Comparison of ENCODE assay signal across 13 cellular contexts in genomic region chr20:10573951-10574339, GRCh38.
DNase-seq lines count a peak whose midpoint lies in the region; ATAC-seq and TF ChIP-seq lines count a peak whose summit lies in the region.
"Had no signal": no experiment of that assay in that cellular context is flagged by ENCODE, and none has a peak within 500 bp of the region (broad histone marks: within the 10 kb centered on the region; RNA-seq: fewer than 3 reads in every experiment).

No MANE protein-coding gene starts in this region.

- H3K27ac Mint-ChIP-seq in MCF 10A (ENCODE audit: low read depth, unreplicated experiment): no peak overlapping the region
- H3K27ac Mint-ChIP-seq in T-helper 2 cell treated with Interferon-gamma antibody and Interleukin-4, amounts not matched to agents 5 μg/mL and 100 μg/mL, for 36 hours: no peak overlapping the region
- H3K27ac Mint-ChIP-seq: CD4-positive, alpha-beta T cell; H9 had no signal

- peaks cover 40% of the 10 kb centered on the region for H3K4me1 ChIP-seq in PC-3 (ENCODE audit: insufficient read depth, low read length)
- H3K4me1 ChIP-seq in esophagus squamous epithelium: peaks cover 0 to 42% (median 19%) of the 10 kb centered on the region in 3 donors
- H3K4me1 ChIP-seq in skeletal muscle satellite cell (ENCODE audit: control insufficient read depth, insufficient read depth, low read length): peaks cover 23% of the 10 kb centered on the region

- H3K9ac ChIP-seq in PC-3 (ENCODE audit: low read length): peak overlapping the region; percentile 48
- H3K9ac ChIP-seq in skeletal muscle satellite cell (ENCODE audit: low read depth, low read length): peak overlapping the region; percentile 33

- no peaks in the 10 kb centered on the region for H3K27me3 ChIP-seq in PC-3 (ENCODE audit: low read length)
- H3K27me3 ChIP-seq in esophagus squamous epithelium: no peaks in the 10 kb centered on the region
- H3K27me3 ChIP-seq in skeletal muscle satellite cell (ENCODE audit: control insufficient read depth, insufficient read depth, low read length): no peaks in the 10 kb centered on the region

- CTCF ChIA-PET in PC-3 (lab: Charles Lee): no interaction called here
- CTCF ChIA-PET in MCF 10A (lab: Yijun Ruan, JAX): interaction anchor here (0.8 to 1.4 kb wide), 2 partner anchors 8 to 95 kb away, joined by 3 to 5 read pairs; no protein-coding TSS in a partner anchor

- TF ChIP-seq CTCF in PC-3 (conservative IDR thresholded peaks at IDR 0.05; ENCODE audit: low read depth, low read length) (no peak), esophagus squamous epithelium (IDR thresholded peaks at IDR 0.05) (no peak), MCF 10A (IDR thresholded peaks at IDR 0.05; ENCODE audit: unreplicated experiment) (no peak)

- H4K20me1 ChIP-seq in PC-3 (ENCODE audit: low read length): no peaks in the 10 kb centered on the region

- POLR2A ChIA-PET in PC-3 (lab: Charles Lee; ENCODE audit: unreplicated experiment) (no interaction called here), MCF 10A (lab: Yijun Ruan, JAX) (interaction anchor here (1.4 kb wide), 1 partner anchor 17 kb away, joined by 4 read pairs; no protein-coding TSS in a partner anchor)

- H3K4me2 ChIP-seq in PC-3 (ENCODE audit: low read length) (peak overlapping the region; percentile 40), skeletal muscle satellite cell (ENCODE audit: low read length) (no peak overlapping the region)

- H2AFZ ChIP-seq in PC-3 (ENCODE audit: low read length): no peak overlapping the region

- H3K36me3 ChIP-seq in PC-3 (ENCODE audit: low read depth, low read length) (0 out of 2 replicates have a peak, but pooled peaks cover 3% of the 10 kb centered on the region), esophagus squamous epithelium (peaks cover 0 to 12% (median 0%) of the 10 kb centered on the region in 3 donors), skeletal muscle satellite cell (ENCODE audit: insufficient read depth, low read length) (no peaks in the 10 kb centered on the region)

- peaks cover 11% of the 10 kb centered on the region for H3K4me1 Mint-ChIP-seq in MCF 10A (ENCODE audit: insufficient read depth, unreplicated experiment)
- peaks cover 28% of the 10 kb centered on the region for H3K4me1 Mint-ChIP-seq in T-helper 2 cell treated with Interferon-gamma antibody and Interleukin-4, amounts not matched to agents 5 μg/mL and 100 μg/mL, for 36 hours (ENCODE audit: low read depth)

- no peaks in the 10 kb centered on the region for H3K9me3 Mint-ChIP-seq in MCF 10A (ENCODE audit: unreplicated experiment)
- no peaks in the 10 kb centered on the region for H3K9me3 Mint-ChIP-seq in T-helper 2 cell treated with Interferon-gamma antibody and Interleukin-4, amounts not matched to agents 5 μg/mL and 100 μg/mL, for 36 hours
- H3K9me3 Mint-ChIP-seq: CD4-positive, alpha-beta T cell; H9 had no signal

- H3K27ac ChIP-seq in PC-3 (ENCODE audit: low read length) (peak overlapping the region; percentile 84), esophagus squamous epithelium (peak overlapping the region in 3 of 4 donors; percentile 51 to 61 (median 59))

- H3K9me3 ChIP-seq in PC-3 (ENCODE audit: low read length): no peaks in the 10 kb centered on the region
- no peaks in the 10 kb centered on the region for H3K9me3 ChIP-seq in esophagus squamous epithelium
- no peaks in the 10 kb centered on the region for H3K9me3 ChIP-seq in skeletal muscle satellite cell (replicated peaks; ENCODE audit: low read length)

- no peak overlapping the region for H3K4me3 Mint-ChIP-seq in MCF 10A (ENCODE audit: unreplicated experiment)
- H3K4me3 Mint-ChIP-seq in T-helper 2 cell treated with Interferon-gamma antibody and Interleukin-4, amounts not matched to agents 5 μg/mL and 100 μg/mL, for 36 hours: no peak overlapping the region
- H3K4me3 Mint-ChIP-seq: CD4-positive, alpha-beta T cell; H9 had no signal

- no peak overlapping the region for H3K4me3 ChIP-seq in PC-3 (ENCODE audit: low read length)
- H3K4me3 ChIP-seq in esophagus squamous epithelium: no peak overlapping the region
- no peak overlapping the region for H3K4me3 ChIP-seq in skeletal muscle satellite cell (ENCODE audit: low read length)
- H3K4me3 ChIP-seq: K562 had no signal

- no peaks in the 10 kb centered on the region for H3K9me2 ChIP-seq in PC-3 (replicated peaks; ENCODE audit: low read length)

- no peaks in the 10 kb centered on the region for H3K27me3 Mint-ChIP-seq in MCF 10A (ENCODE audit: insufficient read depth, unreplicated experiment)
- no peaks in the 10 kb centered on the region for H3K27me3 Mint-ChIP-seq in T-helper 2 cell treated with Interferon-gamma antibody and Interleukin-4, amounts not matched to agents 5 μg/mL and 100 μg/mL, for 36 hours (ENCODE audit: low read depth)
- H3K27me3 Mint-ChIP-seq: CD4-positive, alpha-beta T cell had no signal

- no peak for ATAC-seq in PC-3
- ATAC-seq: K562 had no signal

- no peak for DNase-seq in PC-3
- no peak for DNase-seq in esophagus squamous epithelium (lab: John Stamatoyannopoulos, UW)
- no peak for DNase-seq in HCEC 1CT
- no peak for DNase-seq in MCF 10A (ENCODE audit: unreplicated experiment)
- DNase-seq in T-helper 2 cell treated with Interferon-gamma antibody and Interleukin-4, amounts not matched to agents 5 μg/mL and 100 μg/mL, for 36 hours (ENCODE audit: low spot score): no peak
- DNase-seq in iPS-NIHi11 (ENCODE audit: low spot score): no peak
- DNase-seq: AML-193; CD4-positive, alpha-beta T cell; DMS79; H9; IMR-90 had no signal

- peaks cover 4% of the 10 kb centered on the region for H3K36me3 Mint-ChIP-seq in MCF 10A (ENCODE audit: insufficient read depth, unreplicated experiment)
- peaks cover 12% of the 10 kb centered on the region for H3K36me3 Mint-ChIP-seq in T-helper 2 cell treated with Interferon-gamma antibody and Interleukin-4, amounts not matched to agents 5 μg/mL and 100 μg/mL, for 36 hours (ENCODE audit: low read depth)

- 57 to 72% methylated on average over 1 of the region's 1 CpG for WGBS in esophagus squamous epithelium, 2 donors

- H3F3A ChIP-seq in PC-3 (ENCODE audit: low read length, unreplicated experiment): peaks cover 1% of the 10 kb centered on the region

- no peak for TF ChIP-seq POLR2A in esophagus squamous epithelium (IDR thresholded peaks at IDR 0.05)

- intact Hi-C loops in PC-3 (cut with micrococcal nuclease) (loop anchor here (1.0 kb wide), 1 partner anchor 13 kb away; no protein-coding TSS in a partner anchor), esophagus squamous epithelium (cut with DNase I) (no loop called here), MCF 10A (cut with micrococcal nuclease) (no loop called here)

- H3K79me2 ChIP-seq in PC-3 (ENCODE audit: low read length): no peaks in the 10 kb centered on the region

- no TSS peak for BruUV-seq in PC-3 (replicated peaks; lab: Mats Ljungman, UMichigan)
- no TSS peak for BruUV-seq in MCF 10A (replicated peaks; lab: Mats Ljungman, UMichigan)
